9 cellular contexts compared by ENCODE assay signal in the genomic region with DNA sequence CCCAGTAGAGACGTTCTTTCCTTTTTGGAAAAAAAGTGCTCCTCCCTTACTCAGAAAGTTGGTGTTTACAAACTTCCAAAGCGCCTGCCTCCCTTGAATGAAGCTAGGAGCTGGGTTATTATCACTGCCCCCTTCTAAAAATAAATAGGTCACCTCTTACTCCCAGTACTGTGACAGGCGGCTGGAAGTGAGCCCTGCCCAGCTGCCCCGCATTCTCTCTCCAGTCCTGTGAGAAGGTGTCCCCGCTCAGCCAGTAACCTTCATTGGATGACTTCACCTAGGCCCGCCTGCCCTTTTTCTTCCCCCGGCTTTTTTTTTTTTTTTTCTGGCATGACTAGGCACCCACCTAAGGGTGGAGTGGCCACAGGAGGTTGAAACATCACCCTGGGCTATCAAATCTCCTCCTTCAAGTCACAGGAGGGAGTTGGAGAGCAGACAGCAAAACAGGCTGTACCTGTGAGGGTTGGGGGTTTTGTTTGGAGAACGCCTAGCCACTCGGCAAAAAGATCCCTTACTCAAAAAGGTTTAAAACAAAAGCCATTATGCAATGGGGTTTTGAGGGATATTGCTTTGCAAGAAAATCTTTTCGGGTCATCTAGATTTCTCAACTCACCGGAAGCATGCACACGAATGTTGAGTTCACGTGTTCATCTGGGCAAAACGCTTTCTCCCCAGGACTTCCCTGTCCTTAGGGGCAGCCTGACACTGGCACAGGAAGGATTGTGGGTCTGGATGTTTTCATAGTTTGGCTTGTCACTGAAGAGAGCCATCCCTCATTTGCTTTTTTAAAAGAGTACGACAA. TPM values are rescaled to one million over a fixed set of nuclear protein-coding genes. Genes with fewer than 3 reads are reported as not detected.
DNase-seq lines count a peak whose midpoint lies in the region; ATAC-seq, FAIRE-seq and TF ChIP-seq lines count a peak whose summit lies in the region.
"Had no signal": no experiment of that assay in that cellular context is flagged by ENCODE, and none has a peak within 500 bp of the region (broad histone marks: within the 10 kb centered on the region; RNA-seq: fewer than 3 reads in every experiment).

No MANE protein-coding gene starts in this region.

- peak in 1 of 2 donors; percentile 59 for TF ChIP-seq POLR2A in thyroid gland (IDR thresholded peaks at IDR 0.05)

- H3K36me3 ChIP-seq in astrocyte (ENCODE audit: insufficient read depth, low read length) (no peaks in the 10 kb centered on the region), thyroid gland (no peaks in the 10 kb centered on the region)

- no peaks in the 10 kb centered on the region for H3K79me2 ChIP-seq in astrocyte (ENCODE audit: insufficient read depth, low read length)

- DNase-seq in LoVo (ENCODE audit: low spot score) (peak; percentile 71), astrocyte (ENCODE audit: low read depth) (no peak), kidney tubule cell (ENCODE audit: low spot score) (peak; percentile 95), thyroid gland (peak; percentile 91 to 92), GF-D8 (lab: John Stamatoyannopoulos, UW) (no peak)
- DNase-seq in stimulated activated CD8-positive, alpha-beta memory T cell treated with anti-CD3 and anti-CD28 coated beads, Interleukin-4, amount 100 ng/mL, for 48 hours: no peak
- no peak for DNase-seq in activated CD8-positive, alpha-beta memory T cell treated with anti-CD3 and anti-CD28 coated beads for 24 hours
- no peak for DNase-seq in activated T-cell treated with anti-CD3 and anti-CD28 coated beads, Interleukin-2, amount 50 U/mL, for 4 hours

- no peaks in the 10 kb centered on the region for H4K20me1 ChIP-seq in astrocyte (ENCODE audit: insufficient read depth, low read length)

- H3K4me1 Mint-ChIP-seq in astrocyte (ENCODE audit: low read depth, unreplicated experiment): peaks cover 14% of the 10 kb centered on the region
- H3K4me1 Mint-ChIP-seq in activated T-cell treated with anti-CD3 and anti-CD28 coated beads, Interleukin-2, amount 50 U/mL, for 4 hours (ENCODE audit: low read depth): peaks cover 23% of the 10 kb centered on the region

- H2AFZ ChIP-seq in astrocyte (ENCODE audit: low read depth, low read length): no peak overlapping the region

- H3K4me2 ChIP-seq in astrocyte (ENCODE audit: low read length): peak overlapping the region; percentile 10

- intact Hi-C loops in thyroid gland (cut with DNase I): no loop called here

- no peaks in the 10 kb centered on the region for H3K4me1 ChIP-seq in astrocyte (ENCODE audit: insufficient read depth, low read length)
- H3K4me1 ChIP-seq in thyroid gland: peaks cover 11 to 19% of the 10 kb centered on the region in 2 donors

- H3K27ac Mint-ChIP-seq in astrocyte (ENCODE audit: unreplicated experiment): no peak overlapping the region
- H3K27ac Mint-ChIP-seq: IgD-negative memory B cell had no signal

- no peak for FAIRE-seq in astrocyte (lab: Jason Lieb, UNC)

- H3K9ac ChIP-seq in astrocyte (ENCODE audit: low read length): no peak overlapping the region

- H3K27me3 Mint-ChIP-seq in astrocyte (ENCODE audit: low read depth, unreplicated experiment): peaks cover 6% of the 10 kb centered on the region
- no peaks in the 10 kb centered on the region for H3K27me3 Mint-ChIP-seq in activated T-cell treated with anti-CD3 and anti-CD28 coated beads, Interleukin-2, amount 50 U/mL, for 4 hours (ENCODE audit: low read depth)
- H3K27me3 Mint-ChIP-seq: IgD-negative memory B cell had no signal

- peaks cover 4% of the 10 kb centered on the region for H3K9me3 Mint-ChIP-seq in astrocyte (ENCODE audit: unreplicated experiment)
- H3K9me3 Mint-ChIP-seq in activated T-cell treated with anti-CD3 and anti-CD28 coated beads, Interleukin-2, amount 50 U/mL, for 4 hours: no peaks in the 10 kb centered on the region
- H3K9me3 Mint-ChIP-seq: IgD-negative memory B cell had no signal

- H3K27me3 ChIP-seq in astrocyte (ENCODE audit: insufficient read depth, low read length): no peaks in the 10 kb centered on the region
- H3K27me3 ChIP-seq in thyroid gland: no peaks in the 10 kb centered on the region

- H3K27ac ChIP-seq in astrocyte (ENCODE audit: low read depth, low read length): no peak overlapping the region
- H3K27ac ChIP-seq in thyroid gland: peak overlapping the region; percentile 79 to 94 (median 90)

- H3K9me3 ChIP-seq in astrocyte (ENCODE audit: insufficient read depth, low read depth, low read length) (no peaks in the 10 kb centered on the region), thyroid gland (no peaks in the 10 kb centered on the region)

- TF ChIP-seq CTCF in astrocyte (IDR thresholded peaks at IDR 0.05; ENCODE audit: insufficient read depth, low read depth, low read length) (no peak), thyroid gland (IDR thresholded peaks at IDR 0.05) (no peak)

- no peak for ATAC-seq in activated T-cell treated with anti-CD3 and anti-CD28 coated beads, Interleukin-2, amount 50 U/mL, for 4 hours

- WGBS in thyroid gland, 2 donors: 17 to 31% methylated on average over 15 of the region's 15 CpGs

- no peak overlapping the region for H3K4me3 ChIP-seq in astrocyte (ENCODE audit: insufficient read depth, low read depth, low read length)
- no peak overlapping the region for H3K4me3 ChIP-seq in thyroid gland (replicated peaks in 1 of 3)

- H3K36me3 Mint-ChIP-seq in astrocyte (ENCODE audit: low read depth, unreplicated experiment): no peaks in the 10 kb centered on the region
- H3K36me3 Mint-ChIP-seq in activated T-cell treated with anti-CD3 and anti-CD28 coated beads, Interleukin-2, amount 50 U/mL, for 4 hours (ENCODE audit: insufficient read depth): peaks cover 18% of the 10 kb centered on the region
- H3K36me3 Mint-ChIP-seq: IgD-negative memory B cell had no signal

- H3K4me3 Mint-ChIP-seq in astrocyte (ENCODE audit: unreplicated experiment): no peak overlapping the region
- no peak overlapping the region for H3K4me3 Mint-ChIP-seq in activated T-cell treated with anti-CD3 and anti-CD28 coated beads, Interleukin-2, amount 50 U/mL, for 4 hours

RNA-seq across cellular contexts. Expression of a gene that starts 43.3 kb away (rescaled TPM):
- total RNA-seq in astrocyte (56.3 and 56.4 TPM in 2 replicates), thyroid gland (10 to 100 TPM; 24.3 to 30.9 (median 28.1) TPM)
- total RNA-seq in activated T-cell treated with anti-CD3 and anti-CD28 coated beads, Interleukin-2, amount 50 U/mL, for 4 hours: 10 to 100 TPM; 59.3 to 63.5 (median 63.4) TPM

Comparison
In these comparisons a context has a peak if more than half of its experiments do, and no peak if none do; other contexts are left out.
1. DNase-seq: peak in LoVo (single experiment), kidney tubule cell (single experiment) and thyroid gland (2 of 2); none in astrocyte (single experiment), stimulated activated CD8-positive, alpha-beta memory T cell treated with anti-CD3 and anti-CD28 coated beads, Interleukin-4, amount 100 ng/mL, for 48 hours (single experiment), activated CD8-positive, alpha-beta memory T cell treated with anti-CD3 and anti-CD28 coated beads for 24 hours (single experiment), GF-D8 (single experiment) and activated T-cell treated with anti-CD3 and anti-CD28 coated beads, Interleukin-2, amount 50 U/mL, for 4 hours (single experiment).